In genomic region chr12:122123051-122123760, GRCh38 we compare ENCODE assay signal across 8 cellular contexts. TPM values are rescaled to one million over a fixed set of nuclear protein-coding genes. Genes with fewer than 3 reads are reported as not detected.
DNase-seq lines count a peak whose midpoint lies in the region; ATAC-seq and TF ChIP-seq lines count a peak whose summit lies in the region.

No MANE protein-coding gene starts in this region.

- no peaks in the 10 kb centered on the region for H3K9me3 Mint-ChIP-seq in HFFc6
- no peaks in the 10 kb centered on the region for H3K9me3 Mint-ChIP-seq in natural killer cell

- H3K4me1 ChIP-seq in OCI-LY3 (ENCODE audit: low read length) (peaks cover 6% of the 10 kb centered on the region; the same call in 1 of the 2 replicates), esophagus squamous epithelium (peaks cover 12 to 52% (median 21%) of the 10 kb centered on the region in 3 donors)

- H3K27ac Mint-ChIP-seq in HFFc6, result peak overlapping the region; percentile 12
- H3K27ac Mint-ChIP-seq in natural killer cell, result peak overlapping the region; percentile 41 to 45

- 16 to 22% methylated on average over 14 to 17 of the region's 22 CpGs for WGBS in esophagus squamous epithelium, 2 donors

- no peak overlapping the region for H2AFZ ChIP-seq in OCI-LY3 (ENCODE audit: low read depth, low read length)

- H3K27me3 ChIP-seq in OCI-LY3 (ENCODE audit: low read depth, low read length) (no peaks in the 10 kb centered on the region), esophagus squamous epithelium (no peaks in the 10 kb centered on the region)

- H3K27me3 Mint-ChIP-seq in HFFc6 (ENCODE audit: insufficient read depth) (no peaks in the 10 kb centered on the region), natural killer cell (ENCODE audit: low read depth in 2 of 2) (no peaks in the 10 kb centered on the region)

- peaks cover 31% of the 10 kb centered on the region; the same call in 1 of the 2 replicates for H3K79me2 ChIP-seq in OCI-LY3 (ENCODE audit: low read length)

- peak; percentile 66 to 73 (median 71) for ATAC-seq in natural killer cell

- TF ChIP-seq CTCF in HFFc6 (IDR thresholded peaks at IDR 0.05), result peak; percentile 94
- TF ChIP-seq CTCF in OCI-LY3 (IDR thresholded peaks at IDR 0.05; ENCODE audit: low read depth, low read length), result peak; percentile 89
- TF ChIP-seq CTCF in esophagus squamous epithelium (IDR thresholded peaks at IDR 0.05), result peak; percentile 57 to 85 (median 74)
- peak; percentile 77 for TF ChIP-seq CTCF in natural killer cell (IDR thresholded peaks at IDR 0.05)

- H3K4me2 ChIP-seq in OCI-LY3 (ENCODE audit: low read length), result peak overlapping the region; percentile 64

- H3K9ac ChIP-seq in OCI-LY3 (ENCODE audit: low read length), result no peak overlapping the region

- DNase-seq in C1 segment of cervical spinal cord (lab: John Stamatoyannopoulos, UW) (peak in 11 of 14 donors; percentile 11 to 69 (median 42)), HFFc6 (peak; percentile 61), activated T-cell treated with anti-CD3 and anti-CD28 coated beads for 4 hours (peak; percentile 63), esophagus squamous epithelium (lab: John Stamatoyannopoulos, UW) (no peak), natural killer cell (peak; percentile 53), NK-92 (lab: John Stamatoyannopoulos, UW; ENCODE audit: unreplicated experiment) (no peak)
- DNase-seq in stimulated activated naive CD4-positive, alpha-beta T cell treated with Interleukin-2 at 50 U/mL for 16 hours (lab: John Stamatoyannopoulos, UW), result peak; percentile 45

- H3K9me3 ChIP-seq in OCI-LY3 (ENCODE audit: insufficient read depth, low read length) (no peaks in the 10 kb centered on the region), esophagus squamous epithelium (no peaks in the 10 kb centered on the region)

- peaks cover 19% of the 10 kb centered on the region for H4K20me1 ChIP-seq in OCI-LY3 (ENCODE audit: insufficient read depth, low read length)

- H3K27ac ChIP-seq in OCI-LY3 (ENCODE audit: low read length) (no peak overlapping the region), esophagus squamous epithelium (peak overlapping the region in 2 of 4 donors; percentile 23 to 29)

- H3K36me3 Mint-ChIP-seq in HFFc6 (ENCODE audit: low read depth), result no peaks in the 10 kb centered on the region
- no peaks in the 10 kb centered on the region for H3K36me3 Mint-ChIP-seq in natural killer cell

- no peak overlapping the region for H3K4me3 ChIP-seq in OCI-LY3 (ENCODE audit: low read length)
- H3K4me3 ChIP-seq in esophagus squamous epithelium, result peak overlapping the region in 1 of 4 donors; percentile 38

- H3K36me3 ChIP-seq in OCI-LY3 (replicated peaks; ENCODE audit: low read depth, low read length) (no peaks in the 10 kb centered on the region), esophagus squamous epithelium (peaks cover 8 to 14% (median 9%) of the 10 kb centered on the region in 3 donors)

- no peak for TF ChIP-seq POLR2A in esophagus squamous epithelium (IDR thresholded peaks at IDR 0.05)

- intact Hi-C loops in esophagus squamous epithelium (cut with DNase I), result loop anchor here (2.0 kb wide), 1 partner anchor 66 kb away; no protein-coding TSS in a partner anchor
- intact Hi-C loops in natural killer cell (cut with micrococcal nuclease), result loop anchor here (1.0 kb wide), 1 partner anchor 69 kb away; no protein-coding TSS in a partner anchor

- H3K4me3 Mint-ChIP-seq in HFFc6 (peak overlapping the region; percentile 43), natural killer cell (peak overlapping the region; percentile 49)

- peaks cover 11% of the 10 kb centered on the region for H3K4me1 Mint-ChIP-seq in HFFc6 (ENCODE audit: low read depth)
- peaks cover 23 to 30% of the 10 kb centered on the region in 2 donors for H3K4me1 Mint-ChIP-seq in natural killer cell

RNA-seq across cellular contexts. Expression of gene MLXIP, which starts 44.6 kb away (rescaled TPM):
- total RNA-seq in HFFc6 (2021; fragmentation: NEBNext Ultra II Directional; extraction: Animal tissue kit (Norgen Biotek cat#: 25700)), result 10 to 100 TPM; 19.0 to 23.8 (median 21.7) TPM
- total RNA-seq in esophagus squamous epithelium (10 to 100 TPM in 3 of 4 donors, 1 to 10 TPM in 1; 9.6 to 20.0 (median 11.4) TPM), natural killer cell (10 to 100 TPM; 83.8 to 92.4 (median 86.1) TPM)

RNA-seq across cellular contexts. Expression of gene IL31, which starts 50.8 kb away (rescaled TPM):
- total RNA-seq in HFFc6 (2021; fragmentation: NEBNext Ultra II Directional; extraction: Animal tissue kit (Norgen Biotek cat#: 25700)), result not detected
- not detected for total RNA-seq in esophagus squamous epithelium
- total RNA-seq in natural killer cell, result not detected

RNA-seq across cellular contexts. Expression of gene LRRC43, which starts 59.7 kb away (rescaled TPM):
- not detected for total RNA-seq in HFFc6 (2021; fragmentation: NEBNext Ultra II Directional; extraction: Animal tissue kit (Norgen Biotek cat#: 25700))
- under 1 TPM in 2 of 4 donors, not detected in 2; 0.59 to 0.70 TPM for total RNA-seq in esophagus squamous epithelium
- total RNA-seq in natural killer cell, result 10 to 100 TPM in 1 of 3 donors, 1 to 10 TPM in 2; 5.0 to 18.5 (median 8.5) TPM

Comparison
In these comparisons a context has a peak if more than half of its experiments do, and no peak if none do; other contexts are left out.
1. DNase-seq: peak in C1 segment of cervical spinal cord (11 of 14), HFFc6 (single experiment), activated T-cell treated with anti-CD3 and anti-CD28 coated beads for 4 hours (single experiment), natural killer cell (single experiment) and stimulated activated naive CD4-positive, alpha-beta T cell treated with Interleukin-2 at 50 U/mL for 16 hours (single experiment); none in esophagus squamous epithelium (single experiment) and NK-92 (single experiment).
2. Peak in every context shown above with its lines, with median percentiles within 50 percentile points of each other: CTCF ChIP-seq.